ENCODE assay signal across 8 cellular contexts in genomic region chr14:39174560-39175444, GRCh38. TPM values are rescaled to one million over a fixed set of nuclear protein-coding genes. Genes with fewer than 3 reads are reported as not detected.
DNase-seq lines count a peak whose midpoint lies in the region; ATAC-seq and TF ChIP-seq lines count a peak whose summit lies in the region.

Gene PNN (plus strand): TSS chr14:39175254. CDS start chr14:39175280, 26 bp downstream.

- H3K27ac ChIP-seq in left ventricle myocardium inferior (replicated peaks), result peak within 1 kb of the TSS; percentile 96

- H3K27me3 Mint-ChIP-seq in T-helper 17 cell, result no peaks in the 10 kb centered on the region
- no peaks in the 10 kb centered on the region for H3K27me3 Mint-ChIP-seq in progenitor cell of endocrine pancreas

- intact Hi-C loops in left ventricle myocardium inferior (cut with micrococcal nuclease), result loop anchor here (10.0 kb wide), 1 partner anchor 90 kb away; no protein-coding TSS in a partner anchor

- H3K9me3 ChIP-seq in T-helper 17 cell (ENCODE audit: control insufficient read depth, low read length, poor library complexity, severe bottlenecking), result no peaks in the 10 kb centered on the region
- no peaks in the 10 kb centered on the region for H3K9me3 ChIP-seq in left ventricle myocardium inferior (replicated peaks)

- H3K27me3 ChIP-seq in left ventricle myocardium inferior (ENCODE audit: low read depth), result no peaks in the 10 kb centered on the region

- ATAC-seq in HG02885 (IDR thresholded peaks at IDR 0.05; ENCODE audit: poor library complexity, unreplicated experiment) (peak; percentile 90), T-helper 17 cell (peak; percentile 89)

- TF ChIP-seq CTCF in left ventricle myocardium inferior (IDR thresholded peaks at IDR 0.05; ENCODE audit: borderline replicate concordance) (no peak), progenitor cell of endocrine pancreas (IDR thresholded peaks at IDR 0.05; ENCODE audit: unreplicated experiment) (no peak)

- peak; percentile 99 for DNase-seq in NCI-H1694 treated with DMSO at 0.1 percent for 48 hours (lab: John Stamatoyannopoulos, UW)
- peak; percentile 87 to 95 (median 91) for DNase-seq in T-helper 17 cell
- peak; percentile 71 to 99 (median 97) for DNase-seq in amygdala (lab: John Stamatoyannopoulos, UW)
- DNase-seq in left ventricle myocardium inferior, result peak; percentile 96
- DNase-seq in progenitor cell of endocrine pancreas (ENCODE audit: low spot score, unreplicated experiment), result peak; percentile 92
- DNase-seq in ureter (ENCODE audit: low spot score), result peak; percentile 98

- H3K9me3 Mint-ChIP-seq in progenitor cell of endocrine pancreas (ENCODE audit: low read depth), result no peaks in the 10 kb centered on the region

- H3K4me1 ChIP-seq in left ventricle myocardium inferior, result peaks cover 40% of the 10 kb centered on the region

- H3K27ac Mint-ChIP-seq in T-helper 17 cell (peak within 1 kb of the TSS; percentile 99), progenitor cell of endocrine pancreas (peak within 1 kb of the TSS; percentile 100)

- H3K4me3 Mint-ChIP-seq in T-helper 17 cell (peak within 1 kb of the TSS; percentile 100), progenitor cell of endocrine pancreas (ENCODE audit: low read depth) (peak within 1 kb of the TSS; percentile 100)

- peaks cover 23% of the 10 kb centered on the region for H3K4me1 Mint-ChIP-seq in T-helper 17 cell
- H3K4me1 Mint-ChIP-seq in progenitor cell of endocrine pancreas (ENCODE audit: low read depth), result peaks cover 16% of the 10 kb centered on the region

- H3K4me3 ChIP-seq in left ventricle myocardium inferior, result peak within 1 kb of the TSS; percentile 97

- H3K36me3 ChIP-seq in left ventricle myocardium inferior, result peaks cover 36% of the 10 kb centered on the region

- H3K36me3 Mint-ChIP-seq in T-helper 17 cell (ENCODE audit: low read depth) (peaks cover 5% of the 10 kb centered on the region), progenitor cell of endocrine pancreas (ENCODE audit: insufficient read depth) (peaks cover 27% of the 10 kb centered on the region)

- peak; percentile 82 for TF ChIP-seq POLR2A in GM15510 (IDR thresholded peaks at IDR 0.05; ENCODE audit: borderline replicate concordance, extremely low read depth, insufficient read length)

RNA-seq across cellular contexts. Expression of gene PNN, which starts in this region (rescaled TPM):
- total RNA-seq in T-helper 17 cell, result 100 to 1,000 TPM; 110 to 119 TPM
- total RNA-seq in left ventricle myocardium inferior, result 30.1 TPM
- 152 and 154 TPM in 2 replicates for total RNA-seq in progenitor cell of endocrine pancreas
- 84.1 TPM for total RNA-seq in ureter

Comparison
In these comparisons a context has a peak if more than half of its experiments do, and no peak if none do; other contexts are left out.
1. Peak in every context shown above with its lines: DNase-seq, ATAC-seq, H3K4me3 ChIP-seq and H3K27ac ChIP-seq.